In the genomic region with DNA sequence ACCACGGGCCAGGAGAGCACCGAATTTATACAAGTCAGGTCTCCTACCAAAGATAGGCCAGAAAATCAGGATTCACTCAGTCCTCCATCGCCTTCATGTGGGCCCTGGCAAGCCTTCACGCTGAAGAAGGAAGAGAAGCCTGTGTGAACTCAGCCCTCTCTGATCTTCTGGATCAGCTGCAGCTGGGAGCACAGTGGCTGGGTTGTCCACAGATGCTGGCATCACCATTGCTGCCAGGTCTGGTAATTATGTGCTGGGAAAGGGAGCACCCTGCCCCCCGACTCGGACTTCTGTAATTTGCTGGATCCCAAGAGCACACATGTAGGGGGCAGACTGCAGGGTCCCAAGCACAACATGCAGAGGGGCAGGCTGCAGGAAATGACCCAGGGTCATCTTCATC, we compare ENCODE assay signal across 25 cellular contexts. TPM values are rescaled to one million over a fixed set of nuclear protein-coding genes. Genes with fewer than 3 reads are reported as not detected.
DNase-seq lines count a peak whose midpoint lies in the region; ATAC-seq and TF ChIP-seq lines count a peak whose summit lies in the region.
"Had no signal": no experiment of that assay in that cellular context is flagged by ENCODE, and none has a peak within 500 bp of the region (broad histone marks: within the 10 kb centered on the region; RNA-seq: fewer than 3 reads in every experiment).

No MANE protein-coding gene starts in this region.

- H3K4me3 ChIP-seq in A673 (ENCODE audit: low read depth, low read length, poor library complexity, severe bottlenecking) (no peak overlapping the region), parathyroid adenoma (ENCODE audit: low read depth, low read length) (no peak overlapping the region)
- H3K4me3 ChIP-seq: GM23338, HAP-1, SJSA1 had no signal

- POLR2A ChIA-PET in A673 (lab: Charles Lee; ENCODE audit: low non-redundant PET), result no interaction called here

- no peak for DNase-seq in A673 (ENCODE audit: low spot score)
- DNase-seq in caudate nucleus (lab: John Stamatoyannopoulos, UW), result peak in 36 of 61 donors; percentile 5 to 69 (median 40)
- peak; percentile 67 for DNase-seq in medulla oblongata (ENCODE audit: extremely low spot score)
- DNase-seq in NK-92 treated with Interleukin-12 subunit alpha and Interleukin-12 subunit beta, amount 100 ng/mL, for 24 hours (lab: John Stamatoyannopoulos, UW), result no peak
- DNase-seq in MV-4-11 (lab: John Stamatoyannopoulos, UW), result no peak
- DNase-seq: AML-193; CD4-positive, alpha-beta memory T cell; COR-L47; HFFc6; NCI-H1092 treated with DMSO at 0.1 percent for 48 hours; NCI-H1436 treated with DMSO at 0.1 percent for 48 hours; NCI-H187 treated with DMSO at 0.1 percent for 48 hours; NCI-H2107; NCI-H524; NCI-H748 treated with DMSO at 0.1 percent for 48 hours; Right ventricle myocardium superior; RPMI8226 had no signal

- H3K36me3 ChIP-seq in A673 (ENCODE audit: insufficient read depth, low read length, poor library complexity, severe bottlenecking) (no peaks in the 10 kb centered on the region), parathyroid adenoma (ENCODE audit: control insufficient read depth, insufficient read depth, low read length) (no peaks in the 10 kb centered on the region)
- H3K36me3 ChIP-seq: HAP-1, SJSA1 had no signal

- H3K4me1 ChIP-seq in A673 (ENCODE audit: insufficient read depth, low read length, poor library complexity, severe bottlenecking), result peaks cover 41% of the 10 kb centered on the region
- peaks cover 19% of the 10 kb centered on the region for H3K4me1 ChIP-seq in parathyroid adenoma
- H3K4me1 ChIP-seq: SJSA1 had no signal

- ATAC-seq in GM18505 (IDR thresholded peaks at IDR 0.05; ENCODE audit: unreplicated experiment) (no peak), HG03039 (IDR thresholded peaks at IDR 0.05; ENCODE audit: unreplicated experiment) (no peak)
- ATAC-seq: GM23338 had no signal

- H3K9me3 ChIP-seq in A673 (ENCODE audit: low read depth, low read length, poor library complexity, severe bottlenecking) (peaks cover 8% of the 10 kb centered on the region), parathyroid adenoma (ENCODE audit: control insufficient read depth, low read length) (no peaks in the 10 kb centered on the region)
- H3K9me3 ChIP-seq: SJSA1 had no signal

- peak overlapping the region; percentile 66 for H3K27ac ChIP-seq in A673 (ENCODE audit: low read depth, low read length, poor library complexity, severe bottlenecking)
- no peak overlapping the region for H3K27ac ChIP-seq in caudate nucleus (ENCODE audit: low read depth, low read length)
- peak overlapping the region; percentile 42 for H3K27ac ChIP-seq in parathyroid adenoma
- H3K27ac ChIP-seq: HL-60, KMS-11, SJSA1 had no signal

- no TSS peak for BruUV-seq in A673 (replicated peaks; lab: Mats Ljungman, UMichigan)

- intact Hi-C loops in A673 (cut with micrococcal nuclease; ENCODE audit: unreplicated experiment), result no loop called here

- no peaks in the 10 kb centered on the region for H3K79me2 ChIP-seq in parathyroid adenoma

- CTCF ChIA-PET in A673 (lab: Charles Lee), result no interaction called here

- H2AFZ ChIP-seq in parathyroid adenoma, result peak overlapping the region; percentile 76
- H2AFZ ChIP-seq: GM23338 had no signal

- no peak for TF ChIP-seq CTCF in A673 (conservative IDR thresholded peaks at IDR 0.05; ENCODE audit: low read depth, low read length)
- no peak for TF ChIP-seq CTCF in parathyroid adenoma (IDR thresholded peaks at IDR 0.05)

- H3K4me2 ChIP-seq in parathyroid adenoma (ENCODE audit: low read length), result no peak overlapping the region
- H3K4me2 ChIP-seq: GM23338, KMS-11 had no signal

- H3K27me3 ChIP-seq in A673 (replicated peaks; ENCODE audit: insufficient read depth, low read depth, low read length, poor library complexity) (no peaks in the 10 kb centered on the region), parathyroid adenoma (ENCODE audit: control insufficient read depth, insufficient read depth, low read length) (no peaks in the 10 kb centered on the region)
- H3K27me3 ChIP-seq: SJSA1 had no signal

- H3K9ac ChIP-seq in parathyroid adenoma, result no peak overlapping the region
- H3K9ac ChIP-seq: KMS-11 had no signal

- TF ChIP-seq POLR2A in GM18505 (IDR thresholded peaks at IDR 0.05; ENCODE audit: borderline replicate concordance, extremely low read depth, insufficient read depth, insufficient read length), result no peak

RNA-seq across cellular contexts. Expression of a gene that starts 12.4 kb away (rescaled TPM):
- total RNA-seq in A673 (2021), result 69.8 and 80.7 TPM in 2 replicates

Comparison
In these comparisons a context has a peak if more than half of its experiments do, and no peak if none do; other contexts are left out.
1. DNase-seq: peak in caudate nucleus (36 of 61) and medulla oblongata (single experiment); none in A673 (single experiment), NK-92 treated with Interleukin-12 subunit alpha and Interleukin-12 subunit beta, amount 100 ng/mL, for 24 hours (single experiment) and MV-4-11 (single experiment).